10 cellular contexts compared by ENCODE assay signal in the genomic region with DNA sequence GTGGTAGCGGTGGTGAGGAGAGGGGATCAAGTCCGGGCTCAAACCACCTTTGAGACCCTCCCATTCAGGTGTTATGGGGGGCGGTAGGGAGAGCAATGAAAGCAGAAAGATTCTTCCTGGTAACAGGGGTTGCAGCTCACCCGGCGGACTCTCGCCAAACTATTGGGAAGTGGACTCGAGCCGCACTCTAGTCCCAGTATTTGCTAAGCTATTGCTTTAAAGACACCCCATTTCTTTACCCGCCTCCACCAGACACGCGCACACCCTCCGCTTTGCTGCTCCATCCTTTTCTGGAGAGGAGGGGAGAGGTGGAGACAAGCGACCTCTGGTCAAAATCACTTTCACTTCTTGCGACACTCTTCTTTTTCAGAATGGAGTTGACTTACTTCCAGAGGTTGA. TPM values are rescaled to one million over a fixed set of nuclear protein-coding genes. Genes with fewer than 3 reads are reported as not detected.
DNase-seq lines count a peak whose midpoint lies in the region; ATAC-seq, FAIRE-seq and TF ChIP-seq lines count a peak whose summit lies in the region.
"Had no signal": no experiment of that assay in that cellular context is flagged by ENCODE, and none has a peak within 500 bp of the region (broad histone marks: within the 10 kb centered on the region; RNA-seq: fewer than 3 reads in every experiment).

No MANE protein-coding gene starts in this region.

- DNase-seq in GM13976 (ENCODE audit: low spot score) = peak; percentile 34
- no peak for DNase-seq in cardiac muscle cell (ENCODE audit: low read depth in 1 of 2, low spot score in 1 of 2)
- no peak for DNase-seq in retinal pigment epithelial cell (ENCODE audit: low read depth)
- no peak for DNase-seq in GM19239 (ENCODE audit: insufficient read length, low spot score)
- no peak for DNase-seq in iPS-NIHi11 (ENCODE audit: low spot score)
- no peak for DNase-seq in effector CD4-positive, alpha-beta T cell
- DNase-seq: SHP77 had no signal

- in situ Hi-C loops in GM13976 (cut with MboI; ENCODE audit: low sequenced_read_pairs, unreplicated experiment) = no loop called here

- H3K27me3 ChIP-seq in cardiac muscle cell = peaks cover 91% of the 10 kb centered on the region

- H3K36me3 ChIP-seq in cardiac muscle cell = no peaks in the 10 kb centered on the region

- ATAC-seq in HG03378 (IDR thresholded peaks at IDR 0.05; ENCODE audit: unreplicated experiment) = no peak

- no peak for FAIRE-seq in GM19239 (lab: Jason Lieb, UNC)

- no peaks in the 10 kb centered on the region for H3K4me1 ChIP-seq in cardiac muscle cell (ENCODE audit: low read depth)

- no peak overlapping the region for H3K27ac ChIP-seq in cardiac muscle cell

- no peaks in the 10 kb centered on the region for H3K9me3 ChIP-seq in cardiac muscle cell (ENCODE audit: low read depth)

- H3K4me3 ChIP-seq in WI38 (ENCODE audit: low read depth, low read length) = peak overlapping the region; percentile 55
- H3K4me3 ChIP-seq in cardiac muscle cell = peak overlapping the region; percentile 30
- peak overlapping the region; percentile 58 for H3K4me3 ChIP-seq in retinal pigment epithelial cell (ENCODE audit: low read length)

- TF ChIP-seq CTCF in GM13976 (IDR thresholded peaks at IDR 0.05; ENCODE audit: borderline replicate concordance, control extremely low read depth, extremely low read depth, insufficient read depth, missing control alignments) (no peak), WI38 (IDR thresholded peaks at IDR 0.05; ENCODE audit: low read depth, low read length) (no peak), cardiac muscle cell (IDR thresholded peaks at IDR 0.05; ENCODE audit: low read depth, low read length) (no peak), retinal pigment epithelial cell (conservative IDR thresholded peaks at IDR 0.05; ENCODE audit: low read depth, low read length) (no peak)

RNA-seq across cellular contexts. Expression of a gene that starts 0.6 kb away (rescaled TPM):
- total RNA-seq in cardiac muscle cell = 0.03 and 0.28 TPM in 2 replicates
- polyA plus RNA-seq in cardiac muscle cell = 0.42 and 0.45 TPM in 2 replicates
- total RNA-seq: renal cortical epithelial cell had no signal

RNA-seq across cellular contexts. Expression of a gene that starts 37.4 kb away (rescaled TPM):
- total RNA-seq in cardiac muscle cell = 0.42 and 0.67 TPM in 2 replicates
- 1.1 and 1.5 TPM in 2 replicates for polyA plus RNA-seq in cardiac muscle cell
